In genomic region chr2:9897331-9897737, GRCh38 we compare ENCODE assay signal across 8 cellular contexts. TPM values are rescaled to one million over a fixed set of nuclear protein-coding genes. Genes with fewer than 3 reads are reported as not detected.
DNase-seq lines count a peak whose midpoint lies in the region; ATAC-seq and TF ChIP-seq lines count a peak whose summit lies in the region.

No MANE protein-coding gene starts in this region.

- no peaks in the 10 kb centered on the region for H3K36me3 ChIP-seq in hepatocyte (replicated peaks; ENCODE audit: insufficient read depth, low read depth)

- no peak overlapping the region for H2AFZ ChIP-seq in hepatocyte

- H3K27me3 ChIP-seq in hepatocyte: no peaks in the 10 kb centered on the region

- no peaks in the 10 kb centered on the region for H3K36me3 Mint-ChIP-seq in activated naive CD8-positive, alpha-beta T cell treated with anti-CD3 and anti-CD28 coated beads for 36 hours

- no peak overlapping the region for H3K4me3 Mint-ChIP-seq in activated naive CD8-positive, alpha-beta T cell treated with anti-CD3 and anti-CD28 coated beads for 36 hours

- H3K79me2 ChIP-seq in hepatocyte: no peaks in the 10 kb centered on the region

- H3K9me3 Mint-ChIP-seq in activated naive CD8-positive, alpha-beta T cell treated with anti-CD3 and anti-CD28 coated beads for 36 hours: no peaks in the 10 kb centered on the region

- no peaks in the 10 kb centered on the region for H4K20me1 ChIP-seq in hepatocyte (ENCODE audit: insufficient read depth, poor library complexity, severe bottlenecking)

- intact Hi-C loops in Right ventricle myocardium inferior (cut with DNase I) (no loop called here), cardiac septum (cut with DNase I) (no loop called here)

- H3K9me2 ChIP-seq in hepatocyte (replicated peaks; ENCODE audit: insufficient read depth): no peaks in the 10 kb centered on the region

- TF ChIP-seq CTCF in hepatocyte (IDR thresholded peaks at IDR 0.05; ENCODE audit: poor library complexity): no peak

- H3K4me1 Mint-ChIP-seq in activated naive CD8-positive, alpha-beta T cell treated with anti-CD3 and anti-CD28 coated beads for 36 hours: peaks cover 20% of the 10 kb centered on the region

- H3K27ac ChIP-seq in hepatocyte: peak overlapping the region; percentile 65

- peak overlapping the region; percentile 39 for H3K4me2 ChIP-seq in hepatocyte

- WGBS in hepatocyte (ENCODE audit: low lambda C conversion rate, missing lambda C conversion rate): 56% methylated on average over 3 of the region's 3 CpGs

- no peak overlapping the region for H3K4me3 ChIP-seq in hepatocyte

- H3K27ac Mint-ChIP-seq in activated naive CD8-positive, alpha-beta T cell treated with anti-CD3 and anti-CD28 coated beads for 36 hours: no peak overlapping the region

- DNase-seq in Right ventricle myocardium inferior (ENCODE audit: missing footprints) (peak; percentile 63), cardiac septum (ENCODE audit: low spot score) (no peak), Kasumi-1 (lab: John Stamatoyannopoulos, UW) (peak; percentile 10 to 11), hepatocyte (ENCODE audit: low spot score) (peak; percentile 52)
- peak; percentile 59 for DNase-seq in activated naive CD8-positive, alpha-beta T cell treated with anti-CD3 and anti-CD28 coated beads for 36 hours
- peak; percentile 61 to 80 for DNase-seq in stimulated activated CD4-positive, alpha-beta T cell treated with anti-CD3 and anti-CD28 coated beads, Interleukin-4, amount 100 ng/mL, for 48 hours (ENCODE audit: low read depth in 2 of 2)

- peaks cover 15% of the 10 kb centered on the region for H3K4me1 ChIP-seq in hepatocyte (ENCODE audit: insufficient read depth)

- H3K9me3 ChIP-seq in hepatocyte (ENCODE audit: low read depth): no peaks in the 10 kb centered on the region

- H3K27me3 Mint-ChIP-seq in activated naive CD8-positive, alpha-beta T cell treated with anti-CD3 and anti-CD28 coated beads for 36 hours: no peaks in the 10 kb centered on the region

- peak; percentile 69 for ATAC-seq in Right ventricle myocardium inferior
- no peak for ATAC-seq in HG03460 (IDR thresholded peaks at IDR 0.05; ENCODE audit: unreplicated experiment)
- no peak for ATAC-seq in HG03159 (IDR thresholded peaks at IDR 0.05; ENCODE audit: unreplicated experiment)

RNA-seq across cellular contexts. Expression of gene TAF1B, which starts 54.1 kb away (rescaled TPM):
- total RNA-seq in Right ventricle myocardium inferior (6.3 TPM), cardiac septum (8.4 TPM), hepatocyte (14.7 and 19.4 TPM in 2 replicates)
- 10 to 100 TPM; 23.0 to 25.3 TPM for total RNA-seq in activated naive CD8-positive, alpha-beta T cell treated with anti-CD3 and anti-CD28 coated beads for 36 hours
- polyA plus RNA-seq in hepatocyte: 8.0 and 13.2 TPM in 2 replicates

RNA-seq across cellular contexts. Expression of gene GRHL1, which starts 54.2 kb away (rescaled TPM):
- total RNA-seq in Right ventricle myocardium inferior: 0.81 TPM
- 1.1 TPM for total RNA-seq in cardiac septum
- total RNA-seq in activated naive CD8-positive, alpha-beta T cell treated with anti-CD3 and anti-CD28 coated beads for 36 hours: under 1 TPM; 0.49 to 0.76 TPM
- 10.0 and 10.9 TPM in 2 replicates for total RNA-seq in hepatocyte
- 4.0 and 9.5 TPM in 2 replicates for polyA plus RNA-seq in hepatocyte
